Comparison of ENCODE assay signal across 2 cellular contexts in the genomic region with DNA sequence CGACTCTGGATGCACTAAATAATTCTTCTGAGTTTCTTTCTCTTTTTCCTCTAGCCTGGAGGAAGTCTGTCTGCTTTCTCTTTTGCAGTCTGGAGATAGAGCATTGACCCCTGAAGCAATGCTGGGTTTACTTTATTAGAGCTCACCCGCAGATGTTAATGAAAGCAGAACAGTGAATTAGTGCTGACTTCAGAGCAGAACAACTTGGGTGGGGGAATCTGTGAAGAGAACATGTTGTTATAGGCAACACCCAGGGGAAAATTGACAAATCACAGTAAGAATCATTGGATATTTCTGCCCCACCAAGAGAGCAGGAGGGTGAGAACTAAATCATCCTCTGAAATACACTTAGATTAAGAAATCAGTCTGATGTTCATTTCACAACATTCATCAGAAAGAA.
TF ChIP-seq lines count a peak whose summit lies in the region.

No MANE protein-coding gene starts in this region.

TF ChIP-seq in SK-N-SH, 30 proteins besides CTCF, POLR2A, EP300 and RAD21:
- TF ChIP-seq, protein P1, sequence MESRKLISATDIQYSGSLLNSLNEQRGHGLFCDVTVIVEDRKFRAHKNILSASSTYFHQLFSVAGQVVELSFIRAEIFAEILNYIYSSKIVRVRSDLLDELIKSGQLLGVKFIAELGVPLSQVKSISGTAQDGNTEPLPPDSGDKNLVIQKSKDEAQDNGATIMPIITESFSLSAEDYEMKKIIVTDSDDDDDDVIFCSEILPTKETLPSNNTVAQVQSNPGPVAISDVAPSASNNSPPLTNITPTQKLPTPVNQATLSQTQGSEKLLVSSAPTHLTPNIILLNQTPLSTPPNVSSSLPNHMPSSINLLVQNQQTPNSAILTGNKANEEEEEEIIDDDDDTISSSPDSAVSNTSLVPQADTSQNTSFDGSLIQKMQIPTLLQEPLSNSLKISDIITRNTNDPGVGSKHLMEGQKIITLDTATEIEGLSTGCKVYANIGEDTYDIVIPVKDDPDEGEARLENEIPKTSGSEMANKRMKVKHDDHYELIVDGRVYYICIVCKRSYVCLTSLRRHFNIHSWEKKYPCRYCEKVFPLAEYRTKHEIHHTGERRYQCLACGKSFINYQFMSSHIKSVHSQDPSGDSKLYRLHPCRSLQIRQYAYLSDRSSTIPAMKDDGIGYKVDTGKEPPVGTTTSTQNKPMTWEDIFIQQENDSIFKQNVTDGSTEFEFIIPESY (IDR thresholded peaks at IDR 0.05; ENCODE audit: borderline replicate concordance, low read depth) = no peak

TF ChIP-seq in SK-N-SH treated with all-trans-retinoic acid at 6 μM for 48 hours, 23 proteins besides CTCF, POLR2A, EP300 and RAD21 (continued from another document):
- TF ChIP-seq ZNF70 (CRISPR knock-in tag; IDR thresholded peaks at IDR 0.05) (no peak), ZFP3 (CRISPR knock-in tag; IDR thresholded peaks at IDR 0.05) (no peak), BACH2 (CRISPR knock-in tag; IDR thresholded peaks at IDR 0.05; ENCODE audit: borderline replicate concordance) (no peak), TOX (CRISPR knock-in tag; IDR thresholded peaks at IDR 0.05; ENCODE audit: borderline replicate concordance) (no peak)
- TF ChIP-seq, protein P2, sequence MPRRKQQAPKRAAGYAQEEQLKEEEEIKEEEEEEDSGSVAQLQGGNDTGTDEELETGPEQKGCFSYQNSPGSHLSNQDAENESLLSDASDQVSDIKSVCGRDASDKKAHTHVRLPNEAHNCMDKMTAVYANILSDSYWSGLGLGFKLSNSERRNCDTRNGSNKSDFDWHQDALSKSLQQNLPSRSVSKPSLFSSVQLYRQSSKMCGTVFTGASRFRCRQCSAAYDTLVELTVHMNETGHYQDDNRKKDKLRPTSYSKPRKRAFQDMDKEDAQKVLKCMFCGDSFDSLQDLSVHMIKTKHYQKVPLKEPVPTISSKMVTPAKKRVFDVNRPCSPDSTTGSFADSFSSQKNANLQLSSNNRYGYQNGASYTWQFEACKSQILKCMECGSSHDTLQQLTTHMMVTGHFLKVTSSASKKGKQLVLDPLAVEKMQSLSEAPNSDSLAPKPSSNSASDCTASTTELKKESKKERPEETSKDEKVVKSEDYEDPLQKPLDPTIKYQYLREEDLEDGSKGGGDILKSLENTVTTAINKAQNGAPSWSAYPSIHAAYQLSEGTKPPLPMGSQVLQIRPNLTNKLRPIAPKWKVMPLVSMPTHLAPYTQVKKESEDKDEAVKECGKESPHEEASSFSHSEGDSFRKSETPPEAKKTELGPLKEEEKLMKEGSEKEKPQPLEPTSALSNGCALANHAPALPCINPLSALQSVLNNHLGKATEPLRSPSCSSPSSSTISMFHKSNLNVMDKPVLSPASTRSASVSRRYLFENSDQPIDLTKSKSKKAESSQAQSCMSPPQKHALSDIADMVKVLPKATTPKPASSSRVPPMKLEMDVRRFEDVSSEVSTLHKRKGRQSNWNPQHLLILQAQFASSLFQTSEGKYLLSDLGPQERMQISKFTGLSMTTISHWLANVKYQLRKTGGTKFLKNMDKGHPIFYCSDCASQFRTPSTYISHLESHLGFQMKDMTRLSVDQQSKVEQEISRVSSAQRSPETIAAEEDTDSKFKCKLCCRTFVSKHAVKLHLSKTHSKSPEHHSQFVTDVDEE (CRISPR knock-in tag; IDR thresholded peaks at IDR 0.05) = no peak
